Comparison of ENCODE assay signal across 10 cellular contexts in genomic region chr2:160993543-160994090, GRCh38.
A peak's percentile ranks its signal among the peaks of the same experiment; 100 is the strongest.
DNase-seq lines count a peak whose midpoint lies in the region; ATAC-seq and TF ChIP-seq lines count a peak whose summit lies in the region.
"Had no signal": no experiment of that assay in that cellular context is flagged by ENCODE, and none has a peak within 500 bp of the region (broad histone marks: within the 10 kb centered on the region; RNA-seq: fewer than 3 reads in every experiment).

No MANE protein-coding gene starts in this region.

- peak overlapping the region; percentile 95 for H2AFZ ChIP-seq in HCT116 (ENCODE audit: low read depth, low read length, poor library complexity, severe bottlenecking)
- H2AFZ ChIP-seq: PC-9 had no signal

- H3K4me1 ChIP-seq in HCT116 (ENCODE audit: control insufficient read depth in 1 of 2, insufficient read depth in 2 of 2, low read length in 2 of 2) (peaks cover 2 to 5% of the 10 kb centered on the region in 2 experiments; a peak in 2 of 4 replicates), gastrocnemius medialis (peaks cover 0 to 6% of the 10 kb centered on the region in 2 donors), Peyer's patch (no peaks in the 10 kb centered on the region)

- H3K36me3 ChIP-seq in HCT116 (ENCODE audit: control insufficient read depth in 1 of 2, insufficient read depth in 2 of 2, low read length in 2 of 2) (no peaks in the 10 kb centered on the region), gastrocnemius medialis (no peaks in the 10 kb centered on the region), Peyer's patch (no peaks in the 10 kb centered on the region)
- H3K36me3 ChIP-seq: tibial nerve had no signal

- RAD21 ChIA-PET in HCT116 (lab: Charles Lee; ENCODE audit: low non-redundant PET in 1 of 2, low total read pairs in 2 of 2, uncharacterized antibody in 2 of 2, unreplicated experiment in 2 of 2): interaction anchor here (1.3 to 1.8 kb wide), 3 partner anchors 669 to 884 kb away, joined by 3 to 10 read pairs (median 5); no protein-coding TSS in a partner anchor

- no TSS peak for BruUV-seq in HCT116 (replicated peaks; lab: Mats Ljungman, UMichigan)

- no peak for TF ChIP-seq POLR2A in HCT116 (IDR thresholded peaks at IDR 0.05; ENCODE audit: borderline replicate concordance, extremely low read depth, insufficient read depth, insufficient read length)
- no peak for TF ChIP-seq POLR2A in gastrocnemius medialis (IDR thresholded peaks at IDR 0.05)
- no peak for TF ChIP-seq POLR2A in Peyer's patch (IDR thresholded peaks at IDR 0.05)

- no peak for TF ChIP-seq RAD21 in HCT116 (IDR thresholded peaks at IDR 0.05; ENCODE audit: low read depth)

- H3K9me2 ChIP-seq in HCT116 (ENCODE audit: insufficient read depth): no peaks in the 10 kb centered on the region

- no peaks in the 10 kb centered on the region for H3K79me2 ChIP-seq in HCT116 (ENCODE audit: insufficient read depth, low read length)

- peaks cover 6% of the 10 kb centered on the region for H3K4me1 Mint-ChIP-seq in activated T-cell treated with anti-CD3 and anti-CD28 coated beads, Interleukin-2, amount 50 U/mL, for 4 hours (ENCODE audit: low read depth)

- no peaks in the 10 kb centered on the region for H3K9me3 ChIP-seq in HCT116 (ENCODE audit: control insufficient read depth in 1 of 2, insufficient read depth in 1 of 2, low read depth in 1 of 2, low read length in 2 of 2)
- H3K9me3 ChIP-seq in gastrocnemius medialis: no peaks in the 10 kb centered on the region
- H3K9me3 ChIP-seq in Peyer's patch: no peaks in the 10 kb centered on the region
- H3K9me3 ChIP-seq: tibial nerve had no signal

- H3K9me3 Mint-ChIP-seq in activated T-cell treated with anti-CD3 and anti-CD28 coated beads, Interleukin-2, amount 50 U/mL, for 4 hours: no peaks in the 10 kb centered on the region

- ATAC-seq in HCT116 (no peak), gastrocnemius medialis (peak in 1 of 2 donors; percentile 24)
- no peak for ATAC-seq in activated T-cell treated with anti-CD3 and anti-CD28 coated beads, Interleukin-2, amount 50 U/mL, for 4 hours

- POLR2A ChIA-PET in HCT116 (lab: Charles Lee): interaction anchor here (0.6 kb wide), 1 partner anchor 603 kb away, joined by 5 read pairs; no protein-coding TSS in a partner anchor

- intact Hi-C loops in HCT116 (cut with micrococcal nuclease) (loop anchor here (1.0 to 10.0 kb wide), 5 partner anchors 559 to 906 kb away; no protein-coding TSS in a partner anchor), gastrocnemius medialis (cut with DNase I; ENCODE audit: low total_unique reads) (loop anchor here (1.0 to 5.0 kb wide), 5 partner anchors 37 to 883 kb away; no protein-coding TSS in a partner anchor)

- H3K9ac ChIP-seq in HCT116 (ENCODE audit: low read length): no peak overlapping the region

- H3K27me3 ChIP-seq in HCT116 (ENCODE audit: insufficient read depth, low read length) (no peaks in the 10 kb centered on the region), gastrocnemius medialis (no peaks in the 10 kb centered on the region), Peyer's patch (no peaks in the 10 kb centered on the region)
- H3K27me3 ChIP-seq: tibial nerve had no signal

- H4K20me1 ChIP-seq in HCT116 (ENCODE audit: insufficient read depth): no peaks in the 10 kb centered on the region

- no peaks in the 10 kb centered on the region for H3K27me3 Mint-ChIP-seq in activated T-cell treated with anti-CD3 and anti-CD28 coated beads, Interleukin-2, amount 50 U/mL, for 4 hours (ENCODE audit: low read depth)

- CTCF ChIA-PET in HCT116 (lab: Charles Lee): interaction anchor here (1.0 to 4.1 kb wide), 13 partner anchors 8 to 883 kb away, joined by 3 to 32 read pairs (median 5); no protein-coding TSS in a partner anchor

- H3K27ac ChIP-seq in HCT116 (ENCODE audit: low read depth, low read length): no peak overlapping the region
- H3K27ac ChIP-seq in gastrocnemius medialis: peak overlapping the region; percentile 36 to 76 (median 47)
- no peak overlapping the region for H3K27ac ChIP-seq in Peyer's patch
- H3K27ac ChIP-seq: PC-9 had no signal

- no peak overlapping the region for H3K4me3 ChIP-seq in HCT116 (replicated peaks in 1 of 2; ENCODE audit: low read depth in 1 of 2, low read length in 2 of 2)
- no peak overlapping the region for H3K4me3 ChIP-seq in gastrocnemius medialis
- no peak overlapping the region for H3K4me3 ChIP-seq in Peyer's patch
- H3K4me3 ChIP-seq: PC-9, tibial nerve had no signal

- DNase-seq in HCT116 (ENCODE audit: low read depth, low spot score): no peak
- DNase-seq in SK-N-DZ (ENCODE audit: low spot score): peak; percentile 85
- DNase-seq in iris pigment epithelial cell (ENCODE audit: low read depth): peak; percentile 34
- DNase-seq in gastrocnemius medialis: no peak
- no peak for DNase-seq in Peyer's patch
- DNase-seq in mucosa of gallbladder (ENCODE audit: low spot score): no peak
- DNase-seq in Kasumi-1 (lab: John Stamatoyannopoulos, UW): no peak
- DNase-seq in activated T-cell treated with anti-CD3 and anti-CD28 coated beads, Interleukin-2, amount 50 U/mL, for 4 hours: no peak

- in situ Hi-C loops in gastrocnemius medialis (cut with MboI; ENCODE audit: low sequenced_read_pairs in 4 of 4): loop anchor here in 3 of 4 donors (10.0 to 25.0 kb wide), 3 partner anchors 569 to 881 kb away; no protein-coding TSS in a partner anchor

- peak overlapping the region; percentile 48; the same call in 1 of the 2 replicates for H3K4me2 ChIP-seq in HCT116 (ENCODE audit: low read length)

- no peaks in the 10 kb centered on the region for H3K36me3 Mint-ChIP-seq in activated T-cell treated with anti-CD3 and anti-CD28 coated beads, Interleukin-2, amount 50 U/mL, for 4 hours (ENCODE audit: insufficient read depth)

- no peak overlapping the region for H3K4me3 Mint-ChIP-seq in activated T-cell treated with anti-CD3 and anti-CD28 coated beads, Interleukin-2, amount 50 U/mL, for 4 hours

- no peak for TF ChIP-seq CTCF in HCT116 (IDR thresholded peaks at IDR 0.05 in 2 of 3, conservative IDR thresholded peaks at IDR 0.05 in 1 of 3; ENCODE audit: borderline replicate concordance in 1 of 3, insufficient read depth in 1 of 3, low read depth in 2 of 3, low read length in 2 of 3)
- TF ChIP-seq CTCF in gastrocnemius medialis (IDR thresholded peaks at IDR 0.05 in 4 of 5, conservative IDR thresholded peaks at IDR 0.05 in 1 of 5): no peak
- TF ChIP-seq CTCF in Peyer's patch (IDR thresholded peaks at IDR 0.05): no peak

TF ChIP-seq in HCT116, 20 proteins besides CTCF, POLR2A, EP300 and RAD21 (continues in another document):
- no peak for TF ChIP-seq CEBPB (IDR thresholded peaks at IDR 0.05; ENCODE audit: low read depth)
- no peak for TF ChIP-seq EZH2 (IDR thresholded peaks at IDR 0.05)
- no peak for TF ChIP-seq SIN3A (IDR thresholded peaks at IDR 0.05; ENCODE audit: low read depth)
- TF ChIP-seq CBX3 (IDR thresholded peaks at IDR 0.05; ENCODE audit: low read depth): no peak
- TF ChIP-seq TCF7L2 (IDR thresholded peaks at IDR 0.05; ENCODE audit: borderline replicate concordance, extremely low read depth, insufficient read depth, insufficient read length): no peak
- TF ChIP-seq FOSL1 (IDR thresholded peaks at IDR 0.05; ENCODE audit: low read depth): no peak
- no peak for TF ChIP-seq ELF1 (IDR thresholded peaks at IDR 0.05; ENCODE audit: borderline replicate concordance, low read depth)
- TF ChIP-seq, protein P1, sequence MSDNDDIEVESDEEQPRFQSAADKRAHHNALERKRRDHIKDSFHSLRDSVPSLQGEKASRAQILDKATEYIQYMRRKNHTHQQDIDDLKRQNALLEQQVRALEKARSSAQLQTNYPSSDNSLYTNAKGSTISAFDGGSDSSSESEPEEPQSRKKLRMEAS (IDR thresholded peaks at IDR 0.05): no peak
- TF ChIP-seq EGR1 (IDR thresholded peaks at IDR 0.05; ENCODE audit: low read depth): no peak
- TF ChIP-seq, protein P2, sequence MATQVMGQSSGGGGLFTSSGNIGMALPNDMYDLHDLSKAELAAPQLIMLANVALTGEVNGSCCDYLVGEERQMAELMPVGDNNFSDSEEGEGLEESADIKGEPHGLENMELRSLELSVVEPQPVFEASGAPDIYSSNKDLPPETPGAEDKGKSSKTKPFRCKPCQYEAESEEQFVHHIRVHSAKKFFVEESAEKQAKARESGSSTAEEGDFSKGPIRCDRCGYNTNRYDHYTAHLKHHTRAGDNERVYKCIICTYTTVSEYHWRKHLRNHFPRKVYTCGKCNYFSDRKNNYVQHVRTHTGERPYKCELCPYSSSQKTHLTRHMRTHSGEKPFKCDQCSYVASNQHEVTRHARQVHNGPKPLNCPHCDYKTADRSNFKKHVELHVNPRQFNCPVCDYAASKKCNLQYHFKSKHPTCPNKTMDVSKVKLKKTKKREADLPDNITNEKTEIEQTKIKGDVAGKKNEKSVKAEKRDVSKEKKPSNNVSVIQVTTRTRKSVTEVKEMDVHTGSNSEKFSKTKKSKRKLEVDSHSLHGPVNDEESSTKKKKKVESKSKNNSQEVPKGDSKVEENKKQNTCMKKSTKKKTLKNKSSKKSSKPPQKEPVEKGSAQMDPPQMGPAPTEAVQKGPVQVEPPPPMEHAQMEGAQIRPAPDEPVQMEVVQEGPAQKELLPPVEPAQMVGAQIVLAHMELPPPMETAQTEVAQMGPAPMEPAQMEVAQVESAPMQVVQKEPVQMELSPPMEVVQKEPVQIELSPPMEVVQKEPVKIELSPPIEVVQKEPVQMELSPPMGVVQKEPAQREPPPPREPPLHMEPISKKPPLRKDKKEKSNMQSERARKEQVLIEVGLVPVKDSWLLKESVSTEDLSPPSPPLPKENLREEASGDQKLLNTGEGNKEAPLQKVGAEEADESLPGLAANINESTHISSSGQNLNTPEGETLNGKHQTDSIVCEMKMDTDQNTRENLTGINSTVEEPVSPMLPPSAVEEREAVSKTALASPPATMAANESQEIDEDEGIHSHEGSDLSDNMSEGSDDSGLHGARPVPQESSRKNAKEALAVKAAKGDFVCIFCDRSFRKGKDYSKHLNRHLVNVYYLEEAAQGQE (IDR thresholded peaks at IDR 0.05; ENCODE audit: low read depth): no peak
- TF ChIP-seq ZNF274 (IDR thresholded peaks at IDR 0.05; ENCODE audit: low read depth, low read length): no peak
- TF ChIP-seq ZBTB33 (IDR thresholded peaks at IDR 0.05; ENCODE audit: extremely low read depth, insufficient replicate concordance, low read length): no peak

Comparison
In these comparisons a context has a peak if more than half of its experiments do, and no peak if none do; other contexts are left out.
1. DNase-seq: peak in SK-N-DZ (single experiment) and iris pigment epithelial cell (single experiment); none in HCT116 (single experiment), gastrocnemius medialis (0 of 2), Peyer's patch (0 of 3), mucosa of gallbladder (single experiment), Kasumi-1 (0 of 2) and activated T-cell treated with anti-CD3 and anti-CD28 coated beads, Interleukin-2, amount 50 U/mL, for 4 hours (single experiment).
2. H3K27ac ChIP-seq: peak in gastrocnemius medialis (4 of 4); none in HCT116 (single experiment) and Peyer's patch (0 of 4).